In the genomic region with DNA sequence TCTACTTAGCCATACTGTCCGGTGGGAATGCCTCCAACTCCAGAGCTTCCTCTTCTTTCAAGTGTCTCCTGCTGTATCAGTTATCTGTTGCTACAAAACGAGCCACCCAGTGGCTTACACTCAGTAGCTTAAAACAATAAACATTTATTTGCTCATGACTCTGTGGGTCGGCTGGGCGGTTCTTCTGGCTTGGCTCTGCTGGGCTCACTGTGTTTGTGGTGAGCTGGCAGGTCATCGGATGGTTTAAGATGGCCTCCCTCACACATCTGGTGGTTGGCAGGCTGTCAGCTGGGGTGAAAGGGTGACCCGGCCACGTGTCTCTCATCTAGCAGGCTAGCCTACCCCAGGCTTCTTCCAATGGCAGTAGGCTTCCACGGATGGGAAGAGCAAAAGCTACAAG, we compare ENCODE assay signal across 9 cellular contexts.
DNase-seq lines count a peak whose midpoint lies in the region; ATAC-seq, FAIRE-seq and TF ChIP-seq lines count a peak whose summit lies in the region.
"Had no signal": no experiment of that assay in that cellular context is flagged by ENCODE, and none has a peak within 500 bp of the region (broad histone marks: within the 10 kb centered on the region; RNA-seq: fewer than 3 reads in every experiment).

No MANE protein-coding gene starts in this region.

- ATAC-seq in WTC11, result no peak
- ATAC-seq in stimulated activated memory B cell treated with anti-CD40 and anti-IgM and Interleukin-4, amounts not matched to agents 10 μg/mL and 1 μg/mL and 100 μg/mL, for 72 hours, result no peak

- TF ChIP-seq CTCF in WTC11 (IDR thresholded peaks at IDR 0.05), result no peak

- CTCF ChIA-PET in WTC11 (lab: Charles Lee), result interaction anchor here (0.8 to 3.1 kb wide), 6 partner anchors 35 to 536 kb away, joined by 3 to 15 read pairs (median 4); no protein-coding TSS in a partner anchor

- DNase-seq in NCI-H146 (lab: John Stamatoyannopoulos, UW), result peak; percentile 17
- DNase-seq in NCI-H146 treated with DMSO at 0.1 percent for 48 hours (lab: John Stamatoyannopoulos, UW; ENCODE audit: unreplicated experiment), result no peak
- no peak for DNase-seq in WTC11 (ENCODE audit: low spot score)
- DNase-seq in immature natural killer cell, result no peak
- DNase-seq in NAMALWA (ENCODE audit: low spot score), result no peak
- DNase-seq in GM19239 (ENCODE audit: insufficient read length, low spot score), result no peak
- no peak for DNase-seq in HuH-7 (ENCODE audit: low spot score)
- DNase-seq: AML-193 had no signal

- H3K36me3 Mint-ChIP-seq in WTC11 (no peaks in the 10 kb centered on the region), immature natural killer cell (no peaks in the 10 kb centered on the region)
- H3K36me3 Mint-ChIP-seq in stimulated activated memory B cell treated with anti-CD40 and anti-IgM and Interleukin-4, amounts not matched to agents 10 μg/mL and 1 μg/mL and 100 μg/mL, for 72 hours, result no peaks in the 10 kb centered on the region

- FAIRE-seq in GM19239 (lab: Jason Lieb, UNC), result no peak

- H3K27me3 Mint-ChIP-seq in WTC11 (ENCODE audit: low read depth) (peaks cover 21% of the 10 kb centered on the region), immature natural killer cell (ENCODE audit: low read depth in 3 of 3) (peaks cover 2 to 9% (median 6%) of the 10 kb centered on the region in 3 donors)
- H3K27me3 Mint-ChIP-seq in stimulated activated memory B cell treated with anti-CD40 and anti-IgM and Interleukin-4, amounts not matched to agents 10 μg/mL and 1 μg/mL and 100 μg/mL, for 72 hours, result no peaks in the 10 kb centered on the region

- POLR2A ChIA-PET in WTC11 (lab: Charles Lee), result no interaction called here

- H3K27ac Mint-ChIP-seq in WTC11 (no peak overlapping the region), immature natural killer cell (no peak overlapping the region)
- peak overlapping the region; percentile 20 for H3K27ac Mint-ChIP-seq in stimulated activated memory B cell treated with anti-CD40 and anti-IgM and Interleukin-4, amounts not matched to agents 10 μg/mL and 1 μg/mL and 100 μg/mL, for 72 hours

- H3K4me1 Mint-ChIP-seq in WTC11, result no peaks in the 10 kb centered on the region
- peaks cover 0 to 1% of the 10 kb centered on the region in 2 donors for H3K4me1 Mint-ChIP-seq in immature natural killer cell
- H3K4me1 Mint-ChIP-seq in stimulated activated memory B cell treated with anti-CD40 and anti-IgM and Interleukin-4, amounts not matched to agents 10 μg/mL and 1 μg/mL and 100 μg/mL, for 72 hours, result peaks cover 9% of the 10 kb centered on the region

- H3K4me3 Mint-ChIP-seq in WTC11 (peak overlapping the region; percentile 11; the same call in 1 of the 2 replicates), immature natural killer cell (peak overlapping the region in 3 of 5 donors; percentile 1 to 71 (median 34))
- no peak overlapping the region for H3K4me3 Mint-ChIP-seq in stimulated activated memory B cell treated with anti-CD40 and anti-IgM and Interleukin-4, amounts not matched to agents 10 μg/mL and 1 μg/mL and 100 μg/mL, for 72 hours

- H3K9me3 Mint-ChIP-seq in WTC11 (no peaks in the 10 kb centered on the region), immature natural killer cell (no peaks in the 10 kb centered on the region)
- no peaks in the 10 kb centered on the region for H3K9me3 Mint-ChIP-seq in stimulated activated memory B cell treated with anti-CD40 and anti-IgM and Interleukin-4, amounts not matched to agents 10 μg/mL and 1 μg/mL and 100 μg/mL, for 72 hours

TF ChIP-seq in WTC11, 78 proteins besides CTCF, POLR2A, EP300 and RAD21 (continues in another document):
- TF ChIP-seq ZBTB21 (CRISPR knock-in tag; IDR thresholded peaks at IDR 0.05; ENCODE audit: borderline replicate concordance) (no peak), E2F1 (CRISPR knock-in tag; IDR thresholded peaks at IDR 0.05) (no peak), GTF2I (CRISPR knock-in tag; conservative IDR thresholded peaks at IDR 0.05) (no peak), NFE2L1 (CRISPR knock-in tag; IDR thresholded peaks at IDR 0.05) (no peak), PRRX2 (CRISPR knock-in tag; IDR thresholded peaks at IDR 0.05) (no peak), ARID4B (CRISPR knock-in tag; IDR thresholded peaks at IDR 0.05; ENCODE audit: borderline replicate concordance) (no peak), ZNF121 (CRISPR knock-in tag; IDR thresholded peaks at IDR 0.05) (no peak)
- TF ChIP-seq, protein P1, sequence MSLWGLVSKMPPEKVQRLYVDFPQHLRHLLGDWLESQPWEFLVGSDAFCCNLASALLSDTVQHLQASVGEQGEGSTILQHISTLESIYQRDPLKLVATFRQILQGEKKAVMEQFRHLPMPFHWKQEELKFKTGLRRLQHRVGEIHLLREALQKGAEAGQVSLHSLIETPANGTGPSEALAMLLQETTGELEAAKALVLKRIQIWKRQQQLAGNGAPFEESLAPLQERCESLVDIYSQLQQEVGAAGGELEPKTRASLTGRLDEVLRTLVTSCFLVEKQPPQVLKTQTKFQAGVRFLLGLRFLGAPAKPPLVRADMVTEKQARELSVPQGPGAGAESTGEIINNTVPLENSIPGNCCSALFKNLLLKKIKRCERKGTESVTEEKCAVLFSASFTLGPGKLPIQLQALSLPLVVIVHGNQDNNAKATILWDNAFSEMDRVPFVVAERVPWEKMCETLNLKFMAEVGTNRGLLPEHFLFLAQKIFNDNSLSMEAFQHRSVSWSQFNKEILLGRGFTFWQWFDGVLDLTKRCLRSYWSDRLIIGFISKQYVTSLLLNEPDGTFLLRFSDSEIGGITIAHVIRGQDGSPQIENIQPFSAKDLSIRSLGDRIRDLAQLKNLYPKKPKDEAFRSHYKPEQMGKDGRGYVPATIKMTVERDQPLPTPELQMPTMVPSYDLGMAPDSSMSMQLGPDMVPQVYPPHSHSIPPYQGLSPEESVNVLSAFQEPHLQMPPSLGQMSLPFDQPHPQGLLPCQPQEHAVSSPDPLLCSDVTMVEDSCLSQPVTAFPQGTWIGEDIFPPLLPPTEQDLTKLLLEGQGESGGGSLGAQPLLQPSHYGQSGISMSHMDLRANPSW (CRISPR knock-in tag; conservative IDR thresholded peaks at IDR 0.05; ENCODE audit: low read depth), result no peak
- TF ChIP-seq, protein P2, sequence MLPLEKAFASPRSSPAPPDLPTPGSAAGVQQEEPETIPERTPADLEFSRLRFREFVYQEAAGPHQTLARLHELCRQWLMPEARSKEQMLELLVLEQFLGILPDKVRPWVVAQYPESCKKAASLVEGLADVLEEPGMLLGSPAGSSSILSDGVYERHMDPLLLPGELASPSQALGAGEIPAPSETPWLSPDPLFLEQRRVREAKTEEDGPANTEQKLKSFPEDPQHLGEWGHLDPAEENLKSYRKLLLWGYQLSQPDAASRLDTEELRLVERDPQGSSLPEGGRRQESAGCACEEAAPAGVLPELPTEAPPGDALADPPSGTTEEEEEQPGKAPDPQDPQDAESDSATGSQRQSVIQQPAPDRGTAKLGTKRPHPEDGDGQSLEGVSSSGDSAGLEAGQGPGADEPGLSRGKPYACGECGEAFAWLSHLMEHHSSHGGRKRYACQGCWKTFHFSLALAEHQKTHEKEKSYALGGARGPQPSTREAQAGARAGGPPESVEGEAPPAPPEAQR (CRISPR knock-in tag; IDR thresholded peaks at IDR 0.05), result no peak
